In genomic region chr2:98454073-98454472, GRCh38 we compare ENCODE assay signal across 11 cellular contexts. TPM values are rescaled to one million over a fixed set of nuclear protein-coding genes. Genes with fewer than 3 reads are reported as not detected.
DNase-seq lines count a peak whose midpoint lies in the region; ATAC-seq and TF ChIP-seq lines count a peak whose summit lies in the region.
"Had no signal": no experiment of that assay in that cellular context is flagged by ENCODE, and none has a peak within 500 bp of the region (broad histone marks: within the 10 kb centered on the region; RNA-seq: fewer than 3 reads in every experiment).

No MANE protein-coding gene starts in this region.

- H3K27ac Mint-ChIP-seq in activated CD4-positive, alpha-beta T cell treated with anti-CD3 and anti-CD28 coated beads, Interleukin-2, amount 10 ng/mL, durations not matched to agents 7 days and 5 days: peak overlapping the region; percentile 88
- peak overlapping the region; percentile 39 for H3K27ac Mint-ChIP-seq in endothelial cell (ENCODE audit: unreplicated experiment)

- H2AFZ ChIP-seq in PC-9: no peak overlapping the region

- H3K27ac ChIP-seq in PC-9 (peak overlapping the region; percentile 41), spleen (peak overlapping the region in 7 of 8 donors; percentile 78 to 87 (median 84)), body of pancreas (no peak overlapping the region)
- H3K27ac ChIP-seq: uterus had no signal

- peaks cover 46% of the 10 kb centered on the region for H3K4me1 ChIP-seq in PC-9 (replicated peaks; ENCODE audit: insufficient read depth)
- H3K4me1 ChIP-seq in spleen: peaks cover 37 to 100% (median 83%) of the 10 kb centered on the region in 6 donors
- peaks cover 4% of the 10 kb centered on the region for H3K4me1 ChIP-seq in body of pancreas
- H3K4me1 ChIP-seq: uterus had no signal

- intact Hi-C loops in PC-9 (cut with micrococcal nuclease; ENCODE audit: unreplicated experiment) (no loop called here), spleen (cut with DNase I; ENCODE audit: low total_unique reads) (no loop called here), body of pancreas (cut with DNase I) (no loop called here)

- no peak for TF ChIP-seq POLR2A in spleen (IDR thresholded peaks at IDR 0.05)
- no peak for TF ChIP-seq POLR2A in body of pancreas (IDR thresholded peaks at IDR 0.05)

- 86 to 94% (median 91%) methylated on average over 2 of the region's 2 CpGs for WGBS in spleen, 5 donors
- 88 to 91% methylated on average over 2 of the region's 2 CpGs for WGBS in body of pancreas, 2 donors

- peaks cover 25% of the 10 kb centered on the region for H3F3A ChIP-seq in PC-9 (ENCODE audit: insufficient read depth, low read depth)

- H3K4me1 Mint-ChIP-seq in activated CD4-positive, alpha-beta T cell treated with anti-CD3 and anti-CD28 coated beads, Interleukin-2, amount 10 ng/mL, durations not matched to agents 7 days and 5 days: peaks cover 94% of the 10 kb centered on the region
- H3K4me1 Mint-ChIP-seq in endothelial cell (ENCODE audit: unreplicated experiment): peaks cover 17% of the 10 kb centered on the region

- no peaks in the 10 kb centered on the region for H3K27me3 Mint-ChIP-seq in activated CD4-positive, alpha-beta T cell treated with anti-CD3 and anti-CD28 coated beads, Interleukin-2, amount 10 ng/mL, durations not matched to agents 7 days and 5 days
- H3K27me3 Mint-ChIP-seq in endothelial cell (ENCODE audit: unreplicated experiment): peaks cover 12% of the 10 kb centered on the region

- no TSS peak for BruUV-seq in PC-9 (replicated peaks; lab: Mats Ljungman, UMichigan)

- no peak for ATAC-seq in body of pancreas
- no peak for ATAC-seq in GM19452 (IDR thresholded peaks at IDR 0.05; ENCODE audit: unreplicated experiment)

- no peak overlapping the region for H3K4me3 ChIP-seq in PC-9
- H3K4me3 ChIP-seq in spleen: peak overlapping the region in 1 of 8 donors; percentile 50
- no peak overlapping the region for H3K4me3 ChIP-seq in body of pancreas
- H3K4me3 ChIP-seq: coronary artery, uterus had no signal

- H3K4me3 Mint-ChIP-seq in activated CD4-positive, alpha-beta T cell treated with anti-CD3 and anti-CD28 coated beads, Interleukin-2, amount 10 ng/mL, durations not matched to agents 7 days and 5 days: peak overlapping the region; percentile 32
- H3K4me3 Mint-ChIP-seq in endothelial cell (ENCODE audit: unreplicated experiment): no peak overlapping the region

- peaks cover 60% of the 10 kb centered on the region for H3K36me3 Mint-ChIP-seq in activated CD4-positive, alpha-beta T cell treated with anti-CD3 and anti-CD28 coated beads, Interleukin-2, amount 10 ng/mL, durations not matched to agents 7 days and 5 days (ENCODE audit: low read depth)
- no peaks in the 10 kb centered on the region for H3K36me3 Mint-ChIP-seq in endothelial cell (ENCODE audit: low read depth, unreplicated experiment)

- H3K9me3 Mint-ChIP-seq in activated CD4-positive, alpha-beta T cell treated with anti-CD3 and anti-CD28 coated beads, Interleukin-2, amount 10 ng/mL, durations not matched to agents 7 days and 5 days: no peaks in the 10 kb centered on the region
- H3K9me3 Mint-ChIP-seq in endothelial cell (ENCODE audit: unreplicated experiment): no peaks in the 10 kb centered on the region

- H3K36me3 ChIP-seq in PC-9 (ENCODE audit: low read depth): no peaks in the 10 kb centered on the region
- peaks cover 0 to 5% (median 0%) of the 10 kb centered on the region in 6 donors for H3K36me3 ChIP-seq in spleen
- no peaks in the 10 kb centered on the region for H3K36me3 ChIP-seq in body of pancreas (replicated peaks in 1 of 2; ENCODE audit: insufficient read depth in 1 of 2, low read depth in 2 of 2)
- H3K36me3 ChIP-seq: uterus had no signal

- CTCF ChIA-PET in activated CD4-positive, alpha-beta T cell treated with anti-CD3 and anti-CD28 coated beads, Interleukin-2, amount 10 ng/mL, durations not matched to agents 7 days and 5 days (lab: Charles Lee): interaction anchor here (0.9 to 5.7 kb wide), 6 partner anchors 10 to 31 kb away, joined by 3 to 46 read pairs (median 3); no protein-coding TSS in a partner anchor
- CTCF ChIA-PET in PC-9 (lab: Charles Lee): no interaction called here

- no peak for DNase-seq in activated CD4-positive, alpha-beta T cell treated with anti-CD3 and anti-CD28 coated beads, Interleukin-2, amount 10 ng/mL, durations not matched to agents 7 days and 5 days
- DNase-seq in activated CD4-positive, alpha-beta T cell treated with anti-CD3 and anti-CD28 coated beads for 48 hours: no peak
- DNase-seq in PC-9: peak in 1 of 2 experiments; percentile 55
- no peak for DNase-seq in endothelial cell (ENCODE audit: low spot score)
- DNase-seq in spleen: no peak
- no peak for DNase-seq in body of pancreas
- DNase-seq in activated gamma-delta T cell (lab: John Stamatoyannopoulos, UW): no peak
- DNase-seq: NCI-H774, uterus had no signal

- POLR2A ChIA-PET in activated CD4-positive, alpha-beta T cell treated with anti-CD3 and anti-CD28 coated beads, Interleukin-2, amount 10 ng/mL, durations not matched to agents 7 days and 5 days (lab: Charles Lee): no interaction called here
- POLR2A ChIA-PET in PC-9 (lab: Charles Lee; ENCODE audit: unreplicated experiment): interaction anchor here (0.6 kb wide), 1 partner anchor 10 kb away, joined by 18 read pairs; the partner anchor contains the start of gene INPP4A

- no peaks in the 10 kb centered on the region for H4K20me1 ChIP-seq in PC-9 (ENCODE audit: insufficient read depth)

- H3K9me3 ChIP-seq in PC-9 (ENCODE audit: insufficient read depth, low read depth) (no peaks in the 10 kb centered on the region), spleen (no peaks in the 10 kb centered on the region), body of pancreas (no peaks in the 10 kb centered on the region)
- H3K9me3 ChIP-seq: uterus had no signal

- peak overlapping the region; percentile 21; the same call in 1 of the 2 replicates for H3K4me2 ChIP-seq in PC-9

- peaks cover 97% of the 10 kb centered on the region for H3K79me2 ChIP-seq in PC-9 (ENCODE audit: low read depth)

- TF ChIP-seq CTCF in PC-9 (conservative IDR thresholded peaks at IDR 0.05): no peak
- TF ChIP-seq CTCF in endothelial cell (IDR thresholded peaks at IDR 0.05; ENCODE audit: unreplicated experiment): no peak
- TF ChIP-seq CTCF in spleen (IDR thresholded peaks at IDR 0.05 in 8 of 11, conservative IDR thresholded peaks at IDR 0.05 in 3 of 11): no peak
- no peak for TF ChIP-seq CTCF in body of pancreas (IDR thresholded peaks at IDR 0.05)

- no peaks in the 10 kb centered on the region for H3K27me3 ChIP-seq in PC-9 (ENCODE audit: insufficient read depth, low read depth)
- H3K27me3 ChIP-seq in spleen (replicated peaks in 1 of 7): no peaks in the 10 kb centered on the region
- no peaks in the 10 kb centered on the region for H3K27me3 ChIP-seq in body of pancreas
- H3K27me3 ChIP-seq: uterus had no signal

- no peaks in the 10 kb centered on the region for H3K9me2 ChIP-seq in PC-9 (ENCODE audit: insufficient read depth)

RNA-seq across cellular contexts. Expression of gene INPP4A, which starts 9.4 kb away (rescaled TPM):
- total RNA-seq in activated CD4-positive, alpha-beta T cell treated with anti-CD3 and anti-CD28 coated beads, Interleukin-2, amount 10 ng/mL, durations not matched to agents 7 days and 5 days: 100 to 1,000 TPM; 140 to 165 TPM
- total RNA-seq in PC-9 (2021) (50.5 and 52.9 TPM in 2 replicates), endothelial cell (ENCODE audit: unreplicated experiment) (26.8 TPM), spleen (100 to 1,000 TPM in 1 of 7 donors, 10 to 100 TPM in 6; 55.1 to 102 (median 76.5) TPM), body of pancreas (10 to 100 TPM; 10.9 to 12.2 TPM)
- polyA plus RNA-seq in spleen: 1 to 10 TPM; 6.4 to 9.7 (median 7.1) TPM

Comparison
In these comparisons a context has a peak if more than half of its experiments do, and no peak if none do; other contexts are left out.
1. H3K27ac ChIP-seq: peak in PC-9 (single experiment) and spleen (7 of 8); none in body of pancreas (0 of 4).